Comparison of ENCODE assay signal across 12 cellular contexts in the genomic region with DNA sequence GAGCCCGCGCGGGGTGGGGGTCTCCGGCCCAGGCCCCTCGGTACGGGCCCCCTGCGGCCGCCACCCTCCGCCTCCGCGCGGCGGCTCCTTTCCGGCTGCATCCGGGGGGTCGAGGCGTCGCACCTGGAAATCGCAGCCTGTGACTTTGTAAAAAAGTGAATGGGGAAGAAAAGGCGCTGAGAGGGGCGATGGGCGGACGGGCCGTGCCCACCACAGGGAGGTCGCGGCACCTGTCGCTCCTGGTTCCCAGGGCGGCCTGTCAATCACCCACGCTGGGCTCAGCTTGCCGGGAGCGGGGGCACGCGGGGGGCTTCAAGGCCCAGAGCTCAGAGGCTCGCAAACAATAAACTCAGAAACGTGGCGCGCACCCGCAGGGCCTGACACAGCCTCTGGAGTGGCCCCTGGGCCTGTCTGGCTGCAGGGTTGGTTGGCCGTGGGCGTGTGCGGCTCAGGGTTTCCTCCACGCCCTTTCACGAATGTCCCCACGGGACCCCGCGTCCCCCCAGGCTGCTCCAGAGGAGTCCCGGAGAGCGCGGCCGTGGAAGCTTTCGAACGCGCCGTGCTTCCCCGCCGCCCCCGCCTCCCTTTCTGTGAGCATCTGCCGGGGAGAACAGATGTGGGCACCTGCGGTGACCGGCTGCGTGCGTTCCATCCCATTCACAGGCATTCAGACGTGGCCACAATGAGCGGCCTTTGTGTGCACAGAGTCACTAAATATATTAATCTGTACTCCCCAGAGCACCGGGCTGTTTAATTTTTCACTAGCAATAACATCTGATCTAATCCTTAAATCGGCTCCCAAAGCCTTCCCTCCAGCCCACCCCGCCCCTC. TPM values are rescaled to one million over a fixed set of nuclear protein-coding genes. Genes with fewer than 3 reads are reported as not detected.
DNase-seq lines count a peak whose midpoint lies in the region; ATAC-seq, FAIRE-seq and TF ChIP-seq lines count a peak whose summit lies in the region.
"Had no signal": no experiment of that assay in that cellular context is flagged by ENCODE, and none has a peak within 500 bp of the region (broad histone marks: within the 10 kb centered on the region; RNA-seq: fewer than 3 reads in every experiment).

No MANE protein-coding gene starts in this region.

- H3K4me3 ChIP-seq in A549: no peak overlapping the region; the same call in 2 of the 3 replicates
- peak overlapping the region; percentile 45 for H3K4me3 ChIP-seq in H7 (ENCODE audit: insufficient read depth, low read depth, low read length)

- no peak for TF ChIP-seq CTCF in A549 (IDR thresholded peaks at IDR 0.05)

- H3K4me2 ChIP-seq in A549: peak overlapping the region; percentile 100; the same call in 2 of the 3 replicates

- CTCF ChIA-PET in A549 (lab: Yijun Ruan, JAX): no interaction called here

- peaks cover 50% of the 10 kb centered on the region for H3K27me3 ChIP-seq in H7 (ENCODE audit: control insufficient read depth, insufficient read depth, low read length)

- TF ChIP-seq RAD21 in A549 (conservative IDR thresholded peaks at IDR 0.05 in 1 of 2, IDR thresholded peaks at IDR 0.05 in 1 of 2): no peak

- no peak for TF ChIP-seq EP300 in A549 (IDR thresholded peaks at IDR 0.05)

- H3K9me3 ChIP-seq in A549: 0 out of 3 replicates have a peak, but pooled peaks cover 3% of the 10 kb centered on the region
- H3K9me3 ChIP-seq: lower lobe of right lung, tibial artery had no signal

- DNase-seq in A549 (ENCODE audit: low read depth in 1 of 2, low spot score in 1 of 2) (no peak), H7 (peak; percentile 67), astrocyte of the hippocampus (ENCODE audit: low read depth, low spot score) (peak; percentile 10), midbrain (lab: John Stamatoyannopoulos, UW) (peak; percentile 51), NCI-H226 (no peak), iPS-NIHi7 (ENCODE audit: extremely low spot score) (no peak)
- DNase-seq in stimulated activated CD4-positive, alpha-beta T cell treated with anti-CD3 and anti-CD28 coated beads, Interleukin-4, amount 100 ng/mL, for 1 hour: no peak
- DNase-seq: activated naive CD4-positive, alpha-beta T cell treated with anti-CD3 and anti-CD28 coated beads, Interleukin-2, amount 10 ng/mL, durations not matched to agents 7 days and 5 days; HFFc6; lower lobe of right lung had no signal

- no peak for ATAC-seq in A549
- no peak for ATAC-seq in HG03280 (IDR thresholded peaks at IDR 0.05; ENCODE audit: unreplicated experiment)

- H3K4me1 ChIP-seq in A549: peaks cover 19% of the 10 kb centered on the region; the same call in 1 of the 3 replicates

- POLR2A ChIA-PET in A549 (lab: Yijun Ruan, JAX): no interaction called here

- H3K27ac ChIP-seq in A549: no peak overlapping the region; a peak in 1 of 6 replicates
- H3K27ac ChIP-seq: lower lobe of right lung, tibial artery had no signal

- no peak for TF ChIP-seq POLR2A in A549 (IDR thresholded peaks at IDR 0.05; ENCODE audit: low read length)

- WGBS in A549 (ENCODE audit: missing lambda C conversion rate): 74% methylated on average over 52 of the region's 67 CpGs

- FAIRE-seq in A549 (lab: Jason Lieb, UNC): no peak

- no peaks in the 10 kb centered on the region for H3K36me3 ChIP-seq in H7 (replicated peaks; ENCODE audit: control insufficient read depth, insufficient read depth, low read length)
- H3K36me3 ChIP-seq: lower lobe of right lung, tibial artery had no signal

TF ChIP-seq in A549, 52 proteins besides CTCF, POLR2A, EP300 and RAD21:
- TF ChIP-seq JUN (IDR thresholded peaks at IDR 0.05): no peak
- no peak for TF ChIP-seq HDAC2 (IDR thresholded peaks at IDR 0.05)
TF ChIP-seq in A549: peak in this region for 0.

RNA-seq across cellular contexts. Expression of a gene that starts 6.1 kb away (rescaled TPM):
- polyA plus RNA-seq in A549 (2011; rRNA removed) (0.04 and 0.05 TPM in 2 replicates), A549 (2017; fragmentation: RNase III; extraction: RNeasy Plus Mini Kit Qiagen cat#74134 plus additional on column Dnase treatment) (0.04 to 0.15 TPM (median 0.09 TPM) in 3 replicates)
- 0.06 and 0.07 TPM in 2 replicates for polyA plus RNA-seq in A549 (2012; cell fraction: cytosol; rRNA removed)
- 0.10 and 0.16 TPM in 2 replicates for polyA plus RNA-seq in A549 (2012; cell fraction: nucleus; rRNA removed)
- not detected in 2 replicates for polyA minus RNA-seq in A549 (2011; rRNA and poly(A)+ RNA removed)
- 3.4 and 7.3 TPM in 2 replicates for total RNA-seq in H7 (2014; rRNA removed; shearing (Covaris generic))

RNA-seq across cellular contexts. Expression of a gene that starts 9.6 kb away (rescaled TPM):
- 7.7 and 14.7 TPM in 2 replicates for polyA plus RNA-seq in A549 (2011; rRNA removed)
- 2.3 and 3.0 TPM in 2 replicates for polyA plus RNA-seq in A549 (2012; cell fraction: cytosol; rRNA removed)
- polyA plus RNA-seq in A549 (2012; cell fraction: nucleus; rRNA removed): 4.4 and 5.4 TPM in 2 replicates
- 7.0 to 7.7 TPM (median 7.3 TPM) in 3 replicates for polyA plus RNA-seq in A549 (2017; fragmentation: RNase III; extraction: RNeasy Plus Mini Kit Qiagen cat#74134 plus additional on column Dnase treatment)
- 21.3 and 23.4 TPM in 2 replicates for polyA minus RNA-seq in A549 (2011; rRNA and poly(A)+ RNA removed)
- 7.2 and 9.4 TPM in 2 replicates for total RNA-seq in H7 (2014; rRNA removed; shearing (Covaris generic))

Comparison
In these comparisons a context has a peak if more than half of its experiments do, and no peak if none do; other contexts are left out.
1. DNase-seq: peak in H7 (single experiment), astrocyte of the hippocampus (single experiment) and midbrain (single experiment); none in A549 (0 of 2), NCI-H226 (single experiment), stimulated activated CD4-positive, alpha-beta T cell treated with anti-CD3 and anti-CD28 coated beads, Interleukin-4, amount 100 ng/mL, for 1 hour (single experiment) and iPS-NIHi7 (single experiment).